ENCODE assay signal across 9 cellular contexts in the genomic region with DNA sequence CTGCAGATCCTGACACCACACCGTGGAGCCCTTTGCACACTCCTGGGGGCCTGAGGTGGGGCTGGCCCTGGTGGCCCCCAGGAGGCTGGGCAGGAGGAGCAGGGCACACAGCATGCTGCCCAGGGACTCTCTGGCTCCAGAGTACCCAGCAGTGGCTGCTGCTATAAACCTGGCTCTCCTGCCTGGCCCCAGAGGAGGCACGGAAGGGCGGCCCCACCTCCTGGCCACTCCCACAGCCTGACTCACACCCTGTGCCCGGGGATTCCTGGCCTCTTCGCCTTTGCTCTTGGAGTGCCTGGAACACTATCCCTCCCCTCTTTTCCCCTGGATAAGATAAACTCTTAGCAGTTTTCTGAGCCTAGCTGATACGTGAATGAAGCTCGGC. TPM values are rescaled to one million over a fixed set of nuclear protein-coding genes. Genes with fewer than 3 reads are reported as not detected.
A peak's percentile ranks its signal among the peaks of the same experiment; 100 is the strongest.
DNase-seq lines count a peak whose midpoint lies in the region; ATAC-seq, FAIRE-seq and TF ChIP-seq lines count a peak whose summit lies in the region.
"Had no signal": no experiment of that assay in that cellular context is flagged by ENCODE, and none has a peak within 500 bp of the region (broad histone marks: within the 10 kb centered on the region; RNA-seq: fewer than 3 reads in every experiment).

TSS of gene PSAPL1 (minus strand) at position 165 of the 385 bp plus-strand sequence. CDS start at position 114, 51 bp downstream.

- H3K9me3 ChIP-seq in BLaER1 treated with 17β-estradiol and CSF1 and Interleukin-3, amounts not matched to agents 10 nM and 100 nM (replicated peaks in 1 of 11) = peaks cover 0 to 23% (median 5%) of the 10 kb centered on the region in 11 experiments; a peak in 9 of 22 replicates
- H3K9me3 ChIP-seq: gastrocnemius medialis had no signal

- no peak within 1 kb of the TSS for H2AK5ac ChIP-seq in mesendoderm (ENCODE audit: low read length)

- H4K20me1 ChIP-seq in BLaER1 treated with 17β-estradiol and CSF1 and Interleukin-3, amounts not matched to agents 10 nM and 100 nM = peaks cover 0 to 35% (median 0%) of the 10 kb centered on the region in 11 experiments; a peak in 4 of 22 replicates

- H2BK5ac ChIP-seq in mesendoderm (ENCODE audit: low read length) = no peak within 1 kb of the TSS

- no peak for TF ChIP-seq CTCF in bronchial epithelial cell (IDR thresholded peaks at IDR 0.05; ENCODE audit: insufficient read depth, low read length, severe bottlenecking)

- ATAC-seq in HG03520 (IDR thresholded peaks at IDR 0.05; ENCODE audit: unreplicated experiment) (no peak), GM19467 (IDR thresholded peaks at IDR 0.05; ENCODE audit: unreplicated experiment) (no peak), HG03097 (IDR thresholded peaks at IDR 0.05; ENCODE audit: low FRiP score, unreplicated experiment) (no peak), GM19035 (IDR thresholded peaks at IDR 0.05; ENCODE audit: unreplicated experiment) (no peak)
- ATAC-seq: gastrocnemius medialis had no signal

- peak within 1 kb of the TSS in 2 of 11 experiments; percentile 18 to 43; a peak in 1 of 22 replicates for H3K9ac ChIP-seq in BLaER1 treated with 17β-estradiol and CSF1 and Interleukin-3, amounts not matched to agents 10 nM and 100 nM
- no peak within 1 kb of the TSS for H3K9ac ChIP-seq in mesendoderm (ENCODE audit: low read length)

- no peak within 1 kb of the TSS for H2BK15ac ChIP-seq in mesendoderm (replicated peaks; ENCODE audit: low read depth)

- no peaks in the 10 kb centered on the region for H3K27me3 ChIP-seq in BLaER1 treated with 17β-estradiol and CSF1 and Interleukin-3, amounts not matched to agents 10 nM and 100 nM
- H3K27me3 ChIP-seq in bronchial epithelial cell (ENCODE audit: control insufficient read depth, insufficient read depth, low read length) = no peaks in the 10 kb centered on the region
- no peaks in the 10 kb centered on the region for H3K27me3 ChIP-seq in mesendoderm (ENCODE audit: insufficient read depth, low read length, poor library complexity)
- H3K27me3 ChIP-seq: gastrocnemius medialis had no signal

- peaks cover 22 to 99% (median 69%) of the 10 kb centered on the region in 10 experiments; a peak in 19 of 20 replicates for H3K4me1 ChIP-seq in BLaER1 treated with 17β-estradiol and CSF1 and Interleukin-3, amounts not matched to agents 10 nM and 100 nM
- H3K4me1 ChIP-seq in mesendoderm (ENCODE audit: control insufficient read depth, low read depth, low read length) = peaks cover 3% of the 10 kb centered on the region
- H3K4me1 ChIP-seq: gastrocnemius medialis had no signal

- DNase-seq in HTR-8/SVneo (ENCODE audit: insufficient read length, low spot score) = peak; percentile 93
- peak; percentile 45 for DNase-seq in bronchial epithelial cell (ENCODE audit: low read depth)
- DNase-seq in mesendoderm = peak; percentile 79
- DNase-seq: gastrocnemius medialis had no signal

- H3K23ac ChIP-seq in mesendoderm (ENCODE audit: low read length) = no peak within 1 kb of the TSS

- WGBS in mesendoderm (ENCODE audit: extremely low coverage, insufficient coverage, low lambda C conversion rate) = no CpG with 5 or more reads among the region's 7 CpGs

- no peak within 1 kb of the TSS for H2BK120ac ChIP-seq in mesendoderm (ENCODE audit: low read depth, low read length)

- no peak within 1 kb of the TSS for H3K4ac ChIP-seq in mesendoderm (ENCODE audit: low read depth, low read length)

- H3K18ac ChIP-seq in mesendoderm (ENCODE audit: low read length) = no peak within 1 kb of the TSS

- H3K4me2 ChIP-seq in BLaER1 treated with 17β-estradiol and CSF1 and Interleukin-3, amounts not matched to agents 10 nM and 100 nM = peak within 1 kb of the TSS; percentile 33 to 84 (median 66); a peak in 20 of 22 replicates
- H3K4me2 ChIP-seq in mesendoderm (ENCODE audit: low read length) = no peak within 1 kb of the TSS

- no peak within 1 kb of the TSS for H3K4me3 ChIP-seq in BLaER1 treated with 17β-estradiol and CSF1 and Interleukin-3, amounts not matched to agents 10 nM and 100 nM
- no peak within 1 kb of the TSS for H3K4me3 ChIP-seq in bronchial epithelial cell (ENCODE audit: low read depth, low read length)
- no peak within 1 kb of the TSS for H3K4me3 ChIP-seq in mesendoderm (ENCODE audit: low read length)
- H3K4me3 ChIP-seq: gastrocnemius medialis had no signal

- no peak within 1 kb of the TSS for H4K8ac ChIP-seq in mesendoderm (ENCODE audit: low read depth, low read length)

- H3K79me1 ChIP-seq in mesendoderm (ENCODE audit: low read length) = no peaks in the 10 kb centered on the region

- H3K56ac ChIP-seq in mesendoderm (ENCODE audit: low read length) = no peak within 1 kb of the TSS

- no peaks in the 10 kb centered on the region for H3K79me2 ChIP-seq in mesendoderm (ENCODE audit: control insufficient read depth, insufficient read depth, low read length)

- peak within 1 kb of the TSS in 3 of 11 experiments; percentile 1 to 49 (median 35); a peak in 1 of 22 replicates for H3K27ac ChIP-seq in BLaER1 treated with 17β-estradiol and CSF1 and Interleukin-3, amounts not matched to agents 10 nM and 100 nM
- H3K27ac ChIP-seq in mesendoderm (ENCODE audit: low read depth, low read length) = no peak within 1 kb of the TSS
- H3K27ac ChIP-seq: gastrocnemius medialis had no signal

- no peak within 1 kb of the TSS for H4K5ac ChIP-seq in mesendoderm (ENCODE audit: low read length)

- FAIRE-seq in HTR-8/SVneo (lab: Jason Lieb, UNC) (peak; percentile 84), bronchial epithelial cell (lab: Jason Lieb, UNC) (no peak)

- no peaks in the 10 kb centered on the region for H3K36me3 ChIP-seq in BLaER1 treated with 17β-estradiol and CSF1 and Interleukin-3, amounts not matched to agents 10 nM and 100 nM
- H3K36me3 ChIP-seq in bronchial epithelial cell (ENCODE audit: control insufficient read depth, insufficient read depth, low read length) = no peaks in the 10 kb centered on the region
- H3K36me3 ChIP-seq in mesendoderm (ENCODE audit: control insufficient read depth, insufficient read depth, low read length) = no peaks in the 10 kb centered on the region
- H3K36me3 ChIP-seq: gastrocnemius medialis had no signal

RNA-seq across cellular contexts. Expression of gene PSAPL1, which starts in this region (rescaled TPM):
- total RNA-seq in bronchial epithelial cell = 0.26 TPM in 1 of 2 replicates, not detected in the other
- 0.03 TPM for polyA plus RNA-seq in mesendoderm (2013, experiment 1 of 2)
- polyA plus RNA-seq in mesendoderm (2013, experiment 2 of 2) = 0.03 TPM
- total RNA-seq: gastrocnemius medialis had no signal

Comparison
In these comparisons a context has a peak if more than half of its experiments do, and no peak if none do; other contexts are left out.
1. Peak in DNase-seq in bronchial epithelial cell; RNA of the gene not detected or under 1 TPM.